In the genomic region with DNA sequence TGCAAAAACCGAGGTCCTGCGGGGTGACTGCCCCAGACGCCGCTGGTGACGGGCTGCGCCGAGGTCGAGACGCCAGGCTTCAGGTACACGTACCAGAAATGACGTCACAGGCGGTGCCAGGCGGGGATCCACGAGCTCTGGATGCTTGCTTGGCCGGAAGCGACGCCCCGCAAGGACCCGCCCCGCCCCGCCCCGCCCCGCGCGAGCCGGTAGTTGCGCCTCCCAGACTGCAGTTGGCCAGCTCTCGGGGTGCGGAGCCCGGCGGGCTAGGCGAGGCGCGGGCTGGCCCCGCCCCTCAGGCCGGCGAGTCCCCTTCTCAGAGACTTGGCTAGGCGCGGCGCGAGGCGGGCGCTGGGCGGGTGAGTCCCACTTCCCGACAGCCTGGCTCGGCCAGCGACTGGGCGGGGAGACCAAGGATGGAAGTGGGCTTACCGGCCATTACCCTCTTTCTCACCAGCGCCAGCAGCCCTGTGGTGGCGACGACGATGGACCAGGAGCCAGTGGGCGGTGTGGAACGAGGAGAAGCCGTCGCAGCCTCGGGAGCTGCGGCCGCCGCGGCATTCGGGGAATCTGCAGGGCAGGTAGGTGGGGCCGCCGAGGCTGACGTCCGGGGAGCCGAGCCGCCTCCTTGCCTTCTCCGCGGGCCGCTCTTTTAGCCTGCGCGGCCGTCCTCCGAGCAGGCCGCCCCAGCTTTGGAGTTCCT, we compare ENCODE assay signal across 8 cellular contexts.
A peak's percentile ranks its signal among the peaks of the same experiment; 100 is the strongest.
DNase-seq lines count a peak whose midpoint lies in the region; ATAC-seq and TF ChIP-seq lines count a peak whose summit lies in the region.

A gene with protein sequence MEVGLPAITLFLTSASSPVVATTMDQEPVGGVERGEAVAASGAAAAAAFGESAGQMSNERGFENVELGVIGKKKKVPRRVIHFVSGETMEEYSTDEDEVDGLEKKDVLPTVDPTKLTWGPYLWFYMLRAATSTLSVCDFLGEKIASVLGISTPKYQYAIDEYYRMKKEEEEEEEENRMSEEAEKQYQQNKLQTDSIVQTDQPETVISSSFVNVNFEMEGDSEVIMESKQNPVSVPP (plus strand): TSS at position 225 of the 703 bp plus-strand sequence. CDS start 192 bp downstream, at position 417.

- peak within 1 kb of the TSS; percentile 95 for H3K4me3 Mint-ChIP-seq in central memory CD8-positive, alpha-beta T cell

- H3K36me3 Mint-ChIP-seq in central memory CD8-positive, alpha-beta T cell (ENCODE audit: insufficient read depth) = peaks cover 28% of the 10 kb centered on the region

- DNase-seq in AG20443 (ENCODE audit: low spot score) = peak; percentile 99
- peak; percentile 94 for DNase-seq in NCI-H446 treated with DMSO at 0.1 percent for 48 hours (lab: John Stamatoyannopoulos, UW)
- DNase-seq in central memory CD8-positive, alpha-beta T cell (ENCODE audit: low spot score in 2 of 2) = peak; percentile 91 to 99
- peak; percentile 99 for DNase-seq in iris pigment epithelial cell (ENCODE audit: low read depth)
- DNase-seq in stimulated activated CD4-positive, alpha-beta T cell treated with anti-CD3 and anti-CD28 coated beads, Interleukin-12 subunit alpha, Interleukin-12 subunit beta, amount 100 ng/mL, for 24 hours (ENCODE audit: low read depth in 2 of 2) = peak; percentile 96 to 99

- ATAC-seq in HG03378 (IDR thresholded peaks at IDR 0.05; ENCODE audit: unreplicated experiment) = peak; percentile 88
- ATAC-seq in activated CD4-positive, CD25-positive, alpha-beta regulatory T cell treated with anti-CD3 and anti-CD28 coated beads, Interleukin-2, amount 50 U/mL, for 24 hours = peak; percentile 93 to 95
- ATAC-seq in central memory CD8-positive, alpha-beta T cell (replicated peaks; ENCODE audit: extremely low read depth, poor library complexity, severe bottlenecking) = peak; percentile 86

- H3K27ac Mint-ChIP-seq in central memory CD8-positive, alpha-beta T cell (ENCODE audit: low read depth) = peak within 1 kb of the TSS; percentile 94

- H3K9me3 Mint-ChIP-seq in central memory CD8-positive, alpha-beta T cell = no peaks in the 10 kb centered on the region

- H3K4me1 Mint-ChIP-seq in central memory CD8-positive, alpha-beta T cell = peaks cover 26% of the 10 kb centered on the region

- TF ChIP-seq POLR2A in GM19099 (IDR thresholded peaks at IDR 0.05; ENCODE audit: extremely low read depth, insufficient read length, low read depth) = peak; percentile 89

- no peaks in the 10 kb centered on the region for H3K27me3 Mint-ChIP-seq in central memory CD8-positive, alpha-beta T cell

Comparison
In these comparisons a context has a peak if more than half of its experiments do, and no peak if none do; other contexts are left out.
1. Peak in every context shown above with its lines: DNase-seq and ATAC-seq.